8 cellular contexts compared by ENCODE assay signal in the genomic region with DNA sequence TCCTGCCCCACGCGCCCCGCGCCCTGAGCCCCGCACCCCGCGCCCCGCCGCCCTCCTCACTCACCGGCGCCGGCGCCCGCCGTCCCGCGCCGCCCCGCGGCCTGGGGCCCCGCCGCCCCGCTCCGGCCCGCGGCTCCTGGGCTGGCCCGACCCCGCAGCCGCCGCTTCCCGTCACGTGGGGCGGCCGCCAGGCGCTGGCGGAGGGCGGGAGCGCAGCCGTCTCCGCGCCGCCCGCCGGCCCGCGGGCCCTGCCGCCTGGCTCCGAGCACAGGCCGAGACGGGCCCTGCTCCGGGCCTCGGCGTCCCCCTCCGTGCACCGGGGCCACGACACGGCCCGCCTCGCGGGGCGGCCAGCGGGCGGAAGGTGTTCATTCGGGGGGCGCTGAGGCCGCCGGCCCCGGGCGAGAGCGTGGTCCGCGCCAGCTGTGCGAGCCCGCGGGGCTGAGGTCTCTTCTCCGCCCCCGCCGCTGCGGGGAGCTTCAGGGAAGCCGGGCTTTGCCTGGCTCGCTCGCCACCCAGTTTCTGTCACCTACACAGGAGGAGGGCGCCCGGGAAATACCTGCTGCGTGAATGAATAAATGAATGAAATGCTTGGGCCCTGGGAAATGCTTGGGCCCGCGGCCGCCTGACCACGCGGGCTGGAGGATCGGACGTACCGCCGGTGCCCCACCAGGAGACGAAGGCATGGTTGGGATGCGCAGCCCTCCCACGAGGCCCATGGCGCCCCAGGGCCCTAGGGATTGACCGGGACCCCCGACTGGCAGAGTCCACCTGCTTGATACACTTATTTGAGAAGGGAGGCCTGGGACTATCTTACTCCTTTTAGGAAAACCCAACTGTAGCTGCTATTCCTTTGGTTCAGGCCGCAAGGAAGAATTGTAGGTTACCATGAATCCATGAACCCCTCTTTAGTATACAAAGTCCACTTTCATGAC. TPM values are rescaled to one million over a fixed set of nuclear protein-coding genes. Genes with fewer than 3 reads are reported as not detected.
DNase-seq lines count a peak whose midpoint lies in the region; ATAC-seq lines count a peak whose summit lies in the region.

A gene with protein sequence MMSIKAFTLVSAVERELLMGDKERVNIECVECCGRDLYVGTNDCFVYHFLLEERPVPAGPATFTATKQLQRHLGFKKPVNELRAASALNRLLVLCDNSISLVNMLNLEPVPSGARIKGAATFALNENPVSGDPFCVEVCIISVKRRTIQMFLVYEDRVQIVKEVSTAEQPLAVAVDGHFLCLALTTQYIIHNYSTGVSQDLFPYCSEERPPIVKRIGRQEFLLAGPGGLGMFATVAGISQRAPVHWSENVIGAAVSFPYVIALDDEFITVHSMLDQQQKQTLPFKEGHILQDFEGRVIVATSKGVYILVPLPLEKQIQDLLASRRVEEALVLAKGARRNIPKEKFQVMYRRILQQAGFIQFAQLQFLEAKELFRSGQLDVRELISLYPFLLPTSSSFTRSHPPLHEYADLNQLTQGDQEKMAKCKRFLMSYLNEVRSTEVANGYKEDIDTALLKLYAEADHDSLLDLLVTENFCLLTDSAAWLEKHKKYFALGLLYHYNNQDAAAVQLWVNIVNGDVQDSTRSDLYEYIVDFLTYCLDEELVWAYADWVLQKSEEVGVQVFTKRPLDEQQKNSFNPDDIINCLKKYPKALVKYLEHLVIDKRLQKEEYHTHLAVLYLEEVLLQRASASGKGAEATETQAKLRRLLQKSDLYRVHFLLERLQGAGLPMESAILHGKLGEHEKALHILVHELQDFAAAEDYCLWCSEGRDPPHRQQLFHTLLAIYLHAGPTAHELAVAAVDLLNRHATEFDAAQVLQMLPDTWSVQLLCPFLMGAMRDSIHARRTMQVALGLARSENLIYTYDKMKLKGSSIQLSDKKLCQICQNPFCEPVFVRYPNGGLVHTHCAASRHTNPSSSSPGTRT (minus strand): TSS at position 175 of the 935 bp plus-strand sequence. CDS start 21,434 bp downstream, outside the sequence.

- H3K27me3 ChIP-seq in rectal smooth muscle tissue (ENCODE audit: control insufficient read depth, insufficient read depth, low read length): no peaks in the 10 kb centered on the region

- H3K27ac Mint-ChIP-seq in T-cell: peak within 1 kb of the TSS; percentile 88 to 93

- peak within 1 kb of the TSS; percentile 74 for H3K4me3 ChIP-seq in rectal smooth muscle tissue (ENCODE audit: low read length)

- DNase-seq in ELF-1 (ENCODE audit: low read depth, low spot score) (peak; percentile 56), HuH-7.5 (ENCODE audit: low spot score) (peak; percentile 62), T-cell (peak in 31 of 34 experiments; percentile 12 to 64 (median 45)), hepatic stellate cell (ENCODE audit: low spot score) (peak; percentile 59), NCI-H1694 treated with DMSO at 0.1 percent for 48 hours (lab: John Stamatoyannopoulos, UW) (no peak)

- H3K9ac ChIP-seq in rectal smooth muscle tissue (ENCODE audit: low read length): peak within 1 kb of the TSS; percentile 84

- CTCF ChIA-PET in T-cell (lab: Charles Lee): interaction anchor here (0.7 to 1.1 kb wide), 3 partner anchors 8 to 94 kb away, joined by 3 to 5 read pairs (median 3); no protein-coding TSS in a partner anchor

- peak within 1 kb of the TSS; percentile 84 to 97 (median 92) for H3K4me3 Mint-ChIP-seq in T-cell

- POLR2A ChIA-PET in T-cell (lab: Charles Lee): interaction anchor here in 1 of 2 donors (0.6 to 0.9 kb wide), 2 partner anchors 8 to 15 kb away, joined by 4 to 5 read pairs; no protein-coding TSS in a partner anchor

- H3K27ac ChIP-seq in angular gyrus (ENCODE audit: low read depth, low read length) (peak within 1 kb of the TSS; percentile 76), rectal smooth muscle tissue (ENCODE audit: low read depth, low read length) (peak within 1 kb of the TSS; percentile 73)

- H3K27me3 Mint-ChIP-seq in T-cell: no peaks in the 10 kb centered on the region

- ATAC-seq in GM21528 (IDR thresholded peaks at IDR 0.05; ENCODE audit: low FRiP score, unreplicated experiment) (peak; percentile 75), T-cell (replicated peaks in 1 of 4) (peak; percentile 91 to 96 (median 94))

- H3K4me1 Mint-ChIP-seq in T-cell: peaks cover 44 to 47% (median 44%) of the 10 kb centered on the region in 3 donors

- peaks cover 8% of the 10 kb centered on the region for H3K4me1 ChIP-seq in rectal smooth muscle tissue (ENCODE audit: control insufficient read depth, insufficient read depth, low read length)

- H3K9me3 Mint-ChIP-seq in T-cell: no peaks in the 10 kb centered on the region

- H3K36me3 ChIP-seq in rectal smooth muscle tissue (ENCODE audit: control insufficient read depth, insufficient read depth, low read length): no peaks in the 10 kb centered on the region

- H3K36me3 Mint-ChIP-seq in T-cell: no peaks in the 10 kb centered on the region

RNA-seq across cellular contexts. Expression of the gene that starts here (rescaled TPM):
- total RNA-seq in T-cell: 10 to 100 TPM; 21.4 to 23.3 (median 21.8) TPM
